Comparison of ENCODE assay signal across 11 cellular contexts in genomic region chr4:36091997-36092396, GRCh38.
"Had no signal": no experiment of that assay in that cellular context is flagged by ENCODE, and none has a peak within 500 bp of the region (broad histone marks: within the 10 kb centered on the region; RNA-seq: fewer than 3 reads in every experiment).

No MANE protein-coding gene starts in this region.

- FAIRE-seq: HTR-8/SVneo, K562 had no signal

- DNase-seq: GM23248, GOT3, H7, HFFc6, IMR-90, KG1 had no signal

- H3K36me3 ChIP-seq: HAP-1 had no signal

- H3K9me3 ChIP-seq: HAP-1 had no signal

- H3K27ac Mint-ChIP-seq: HFFc6 had no signal

- H3K4me3 Mint-ChIP-seq: HFFc6 had no signal

- ATAC-seq: HCT116, K562 had no signal

- H3K4me1 ChIP-seq: HAP-1 had no signal

- H3K4me3 ChIP-seq: GM23248, HAP-1, K562 had no signal

- H3K27ac ChIP-seq: GM23248, HL-60 had no signal
